In genomic region chr1:170696591-170697337, GRCh38 we compare ENCODE assay signal across 1 cellular context.
TF ChIP-seq lines count a peak whose summit lies in the region.

No MANE protein-coding gene starts in this region.

TF ChIP-seq in GM23338, 12 proteins besides CTCF, POLR2A, EP300 and RAD21:
- no peak for TF ChIP-seq ZNF114 (CRISPR knock-in tag; IDR thresholded peaks at IDR 0.05)
- TF ChIP-seq POLR2AphosphoS5 (IDR thresholded peaks at IDR 0.05; ENCODE audit: low read depth), result no peak
- no peak for TF ChIP-seq CREB1 (CRISPR knock-in tag; IDR thresholded peaks at IDR 0.05; ENCODE audit: low read depth)
- TF ChIP-seq JUNB (IDR thresholded peaks at IDR 0.05; ENCODE audit: unreplicated experiment), result no peak
- TF ChIP-seq NANOG (IDR thresholded peaks at IDR 0.05; ENCODE audit: borderline replicate concordance), result no peak
- no peak for TF ChIP-seq ZNF462 (CRISPR knock-in tag; IDR thresholded peaks at IDR 0.05)
- no peak for TF ChIP-seq ZNF331 (CRISPR knock-in tag; IDR thresholded peaks at IDR 0.05; ENCODE audit: low read depth)
